Comparison of ENCODE assay signal across 17 cellular contexts in the genomic region with DNA sequence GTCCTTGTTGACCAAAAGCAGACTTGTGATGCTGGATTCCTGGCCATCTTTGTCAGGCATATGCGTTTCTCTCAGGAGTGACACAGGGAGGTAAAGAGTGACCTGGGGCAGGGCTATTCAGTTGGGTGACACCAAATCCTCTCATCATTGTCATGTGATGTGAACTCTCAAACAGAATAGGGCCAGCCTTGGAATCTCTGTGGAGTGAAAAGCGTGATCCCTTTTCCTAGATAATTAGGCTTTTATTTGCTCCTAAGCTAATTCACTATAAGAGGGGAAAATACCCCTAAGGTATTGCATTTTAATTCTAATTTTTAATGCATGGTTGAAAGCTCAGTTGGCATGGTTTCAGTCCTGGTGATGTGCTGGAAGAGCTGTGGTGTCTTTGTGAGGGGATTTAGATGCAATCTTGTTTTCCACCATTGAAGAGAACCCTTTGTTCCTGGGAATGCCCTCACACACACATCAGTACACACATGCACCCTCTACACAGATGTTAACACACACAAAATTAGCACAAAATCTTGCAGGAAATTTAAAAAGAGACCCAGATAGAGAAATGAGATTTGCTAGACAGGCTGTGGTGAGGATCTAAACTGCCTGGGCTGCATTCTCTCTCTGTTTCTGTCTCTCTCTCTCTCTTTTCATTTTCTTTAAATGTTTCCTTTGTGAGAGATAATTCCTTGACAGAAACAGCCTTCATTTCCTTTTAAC.
"Had no signal": no experiment of that assay in that cellular context is flagged by ENCODE, and none has a peak within 500 bp of the region (broad histone marks: within the 10 kb centered on the region; RNA-seq: fewer than 3 reads in every experiment).

No MANE protein-coding gene starts in this region.

- DNase-seq: effector CD8-positive, alpha-beta T cell; heart left ventricle; hippocampal formation; kidney glomerular epithelial cell; mammary epithelial cell; naive thymus-derived CD4-positive, alpha-beta T cell; nephron progenitor cell; nucleus accumbens; ovary; stimulated activated CD4-positive, alpha-beta T cell treated with anti-CD3 and anti-CD28 coated beads, Interleukin-2, amount 100 ng/mL, for 48 hours; stimulated activated naive CD4-positive, alpha-beta T cell treated with Interleukin-2 at 50 U/mL for 16 hours; uterus had no signal

- H3K4me1 ChIP-seq: heart left ventricle, right atrium auricular region, uterus had no signal

- H3K36me3 ChIP-seq: heart left ventricle, ovary, right atrium auricular region, uterus had no signal

- ATAC-seq: heart left ventricle; naive thymus-derived CD4-positive, alpha-beta T cell had no signal

- FAIRE-seq: frontal cortex, islet of Langerhans had no signal

- H3K27ac ChIP-seq: coronary artery, heart left ventricle, ovary, right atrium auricular region, uterus had no signal

- H3K9me3 ChIP-seq: heart left ventricle, ovary, right atrium auricular region, uterus had no signal

- H3K4me2 ChIP-seq: smooth muscle cell had no signal

- H3K27me3 ChIP-seq: ovary, right atrium auricular region, uterus had no signal

- H3K4me3 ChIP-seq: coronary artery, heart left ventricle, ovary, right atrium auricular region, smooth muscle cell, uterus had no signal
